In genomic region chr1:71046891-71047634, GRCh38 we compare ENCODE assay signal across 8 cellular contexts. TPM values are rescaled to one million over a fixed set of nuclear protein-coding genes. Genes with fewer than 3 reads are reported as not detected.
DNase-seq lines count a peak whose midpoint lies in the region; ATAC-seq and TF ChIP-seq lines count a peak whose summit lies in the region.

No MANE protein-coding gene starts in this region.

- H3K4me1 ChIP-seq in parathyroid adenoma: no peaks in the 10 kb centered on the region

- H3K9me3 ChIP-seq in parathyroid adenoma (ENCODE audit: control insufficient read depth, low read length): no peaks in the 10 kb centered on the region

- H3K27ac ChIP-seq in parathyroid adenoma: peak overlapping the region; percentile 32
- H3K27ac ChIP-seq in caudate nucleus (ENCODE audit: low read depth, low read length): no peak overlapping the region

- H3K4me2 ChIP-seq in parathyroid adenoma (ENCODE audit: low read length): peak overlapping the region; percentile 69

- intact Hi-C loops in Right ventricle myocardium superior (cut with DNase I): loop anchor here (5.0 kb wide), 1 partner anchor 360 kb away; no protein-coding TSS in a partner anchor

- TF ChIP-seq CTCF in parathyroid adenoma (IDR thresholded peaks at IDR 0.05): no peak

- H3K9ac ChIP-seq in parathyroid adenoma: no peak overlapping the region

- DNase-seq in Daoy (ENCODE audit: low read depth) (peak; percentile 18), Right ventricle myocardium superior (peak; percentile 44), SHP77 (lab: John Stamatoyannopoulos, UW) (no peak), caudate nucleus (lab: John Stamatoyannopoulos, UW) (no peak), cerebellum (ENCODE audit: low spot score) (no peak)
- peak; percentile 41 to 46 for DNase-seq in activated T-cell treated with anti-CD3 and anti-CD28 coated beads, Interleukin-2, amount 50 U/mL, for 48 hours

- ATAC-seq in HG02642 (IDR thresholded peaks at IDR 0.05; ENCODE audit: poor library complexity, unreplicated experiment) (peak; percentile 38), Right ventricle myocardium superior (ENCODE audit: poor library complexity) (peak; percentile 54)

- no peaks in the 10 kb centered on the region for H3K36me3 ChIP-seq in parathyroid adenoma (ENCODE audit: control insufficient read depth, insufficient read depth, low read length)

- no peaks in the 10 kb centered on the region for H3K79me2 ChIP-seq in parathyroid adenoma

- peak overlapping the region; percentile 85 for H2AFZ ChIP-seq in parathyroid adenoma

- no peaks in the 10 kb centered on the region for H3K27me3 ChIP-seq in parathyroid adenoma (ENCODE audit: control insufficient read depth, insufficient read depth, low read length)

- peak overlapping the region; percentile 42 for H3K4me3 ChIP-seq in parathyroid adenoma (ENCODE audit: low read depth, low read length)

RNA-seq across cellular contexts. Expression of gene PTGER3, which starts 0.6 kb away (rescaled TPM):
- under 0.01 and 0.03 TPM in 2 replicates for total RNA-seq in Daoy (2014; rRNA removed; shearing (Covaris generic))
- total RNA-seq in Right ventricle myocardium superior: 1.3 TPM
- total RNA-seq in cerebellum: 44.7 TPM

RNA-seq across cellular contexts. Expression of gene ZRANB2, which starts 33.8 kb away (rescaled TPM):
- 30.5 and 31.7 TPM in 2 replicates for total RNA-seq in Daoy (2014; rRNA removed; shearing (Covaris generic))
- total RNA-seq in Right ventricle myocardium superior (46.0 TPM), cerebellum (86.8 TPM)

Comparison
In these comparisons a context has a peak if more than half of its experiments do, and no peak if none do; other contexts are left out.
1. DNase-seq: peak in Daoy (single experiment), activated T-cell treated with anti-CD3 and anti-CD28 coated beads, Interleukin-2, amount 50 U/mL, for 48 hours (2 of 2) and Right ventricle myocardium superior (single experiment); none in SHP77 (0 of 2), caudate nucleus (0 of 61) and cerebellum (single experiment).
2. RNA of gene PTGER3, which starts 0.6 kb away (total RNA-seq): 44.7 TPM in cerebellum (single experiment); 1.3 TPM in Right ventricle myocardium superior (single experiment) and under 0.01 to 0.03 TPM in Daoy; every median in the first group is over 10 times any median in the second.